ENCODE assay signal across 12 cellular contexts in genomic region chr1:219120625-219121544, GRCh38. TPM values are rescaled to one million over a fixed set of nuclear protein-coding genes. Genes with fewer than 3 reads are reported as not detected.
DNase-seq lines count a peak whose midpoint lies in the region; FAIRE-seq and TF ChIP-seq lines count a peak whose summit lies in the region.
"Had no signal": no experiment of that assay in that cellular context is flagged by ENCODE, and none has a peak within 500 bp of the region (broad histone marks: within the 10 kb centered on the region; RNA-seq: fewer than 3 reads in every experiment).

No MANE protein-coding gene starts in this region.

- no peak overlapping the region for H4K91ac ChIP-seq in neuronal stem cell (ENCODE audit: low read depth, low read length, poor library complexity)

- intact Hi-C loops in stomach (cut with DNase I; ENCODE audit: low total_unique reads): no loop called here

- H3K27me3 ChIP-seq in neuronal stem cell (ENCODE audit: control insufficient read depth in 3 of 3, insufficient read depth in 3 of 3, low read depth in 1 of 3, low read length in 3 of 3): no peaks in the 10 kb centered on the region
- H3K27me3 ChIP-seq in stomach: no peaks in the 10 kb centered on the region

- WGBS in neuronal stem cell (ENCODE audit: extremely low coverage in 2 of 2, insufficient read length in 2 of 2, insufficient replicate concordance in 1 of 2), 2 donors: no CpG with 5 or more reads among the region's 6 CpGs
- WGBS in stomach, 5 donors: 60 to 72% (median 71%) methylated on average over 6 of the region's 6 CpGs

- peak overlapping the region; percentile 9 for H2AFZ ChIP-seq in neuronal stem cell (ENCODE audit: low read length)

- no peak overlapping the region for H2AK5ac ChIP-seq in neuronal stem cell (ENCODE audit: low read depth, low read length)

- no peak overlapping the region for H3K4me2 ChIP-seq in neuronal stem cell (ENCODE audit: insufficient read depth, low read length, poor library complexity, severe bottlenecking)

- no peak for FAIRE-seq in RCC 7860 (lab: Jason Lieb, UNC)
- FAIRE-seq: TTC549 had no signal

- H4K8ac ChIP-seq in neuronal stem cell (ENCODE audit: low read depth, low read length): no peak overlapping the region

- no peaks in the 10 kb centered on the region for H3K9me3 ChIP-seq in neuronal stem cell (replicated peaks in 1 of 2; ENCODE audit: control insufficient read depth in 2 of 2, insufficient read depth in 1 of 2, low read depth in 1 of 2, low read length in 2 of 2)
- no peaks in the 10 kb centered on the region for H3K9me3 ChIP-seq in stomach

- no peak overlapping the region for H2BK15ac ChIP-seq in neuronal stem cell (ENCODE audit: low read length)

- H3K27ac ChIP-seq in neuronal stem cell (replicated peaks; ENCODE audit: low read length) (no peak overlapping the region), stomach (no peak overlapping the region)

- no peak for TF ChIP-seq EP300 in stomach (IDR thresholded peaks at IDR 0.05)

- H2BK12ac ChIP-seq in neuronal stem cell (ENCODE audit: low read length): no peak overlapping the region

- no peak overlapping the region for H3K14ac ChIP-seq in neuronal stem cell (ENCODE audit: low read length)

- H3K4me3 ChIP-seq in neuronal stem cell (ENCODE audit: low read length in 2 of 2) (no peak overlapping the region), stomach (no peak overlapping the region)

- H3K4ac ChIP-seq in neuronal stem cell (ENCODE audit: low read length): no peak overlapping the region

- H2BK5ac ChIP-seq in neuronal stem cell (ENCODE audit: low read length): no peak overlapping the region

- no peak for TF ChIP-seq POLR2A in stomach (IDR thresholded peaks at IDR 0.05)

- H3K36me3 ChIP-seq in neuronal stem cell (replicated peaks in 1 of 2; ENCODE audit: control insufficient read depth in 2 of 2, insufficient read depth in 2 of 2, low read length in 2 of 2) (no peaks in the 10 kb centered on the region), stomach (no peaks in the 10 kb centered on the region)

- H3K4me1 ChIP-seq in neuronal stem cell (ENCODE audit: control insufficient read depth in 2 of 2, insufficient read depth in 1 of 2, low read depth in 1 of 2, low read length in 2 of 2): no peaks in the 10 kb centered on the region
- no peaks in the 10 kb centered on the region for H3K4me1 ChIP-seq in stomach

- no peak overlapping the region for H2BK120ac ChIP-seq in neuronal stem cell (ENCODE audit: low read depth, low read length)

- no peak overlapping the region for H3K23ac ChIP-seq in neuronal stem cell (ENCODE audit: low read depth, low read length, poor library complexity)

- no peak for TF ChIP-seq CTCF in stomach (IDR thresholded peaks at IDR 0.05)

- no peaks in the 10 kb centered on the region for H3K79me1 ChIP-seq in neuronal stem cell (ENCODE audit: low read depth, low read length)

- no peak overlapping the region for H3K18ac ChIP-seq in neuronal stem cell (ENCODE audit: low read length)

- no peak overlapping the region for H3K9ac ChIP-seq in neuronal stem cell (ENCODE audit: low read depth, low read length, poor library complexity)

- DNase-seq in AML-193 (lab: John Stamatoyannopoulos, UW) (peak; percentile 62 to 63), NCI-H82 (lab: John Stamatoyannopoulos, UW) (peak; percentile 80), dedifferentiated amniotic fluid mesenchymal stem cell (ENCODE audit: extremely low spot score) (peak; percentile 90), neuronal stem cell (ENCODE audit: low spot score) (no peak), stomach (no peak), RCC 7860 (ENCODE audit: low spot score) (no peak), DMS153 (lab: John Stamatoyannopoulos, UW) (no peak), germinal center (ENCODE audit: low spot score) (no peak)
- DNase-seq: hypothalamus, NCI-H2107, posterior cingulate gyrus had no signal

RNA-seq across cellular contexts. Expression of gene LYPLAL1, which starts 52.8 kb away (rescaled TPM):
- 13.2 TPM for polyA plus RNA-seq in neuronal stem cell (2013, experiment 1 of 2)
- 14.2 TPM for polyA plus RNA-seq in neuronal stem cell (2013, experiment 2 of 2)
- 10 to 100 TPM in 3 of 5 donors, 1 to 10 TPM in 2; 3.6 to 48.1 (median 11.1) TPM for total RNA-seq in stomach
- 10 to 100 TPM; 12.5 to 31.8 (median 13.0) TPM for polyA plus RNA-seq in stomach

Comparison
In these comparisons a context has a peak if more than half of its experiments do, and no peak if none do; other contexts are left out.
1. DNase-seq: peak in AML-193 (2 of 2), NCI-H82 (single experiment) and dedifferentiated amniotic fluid mesenchymal stem cell (single experiment); none in neuronal stem cell (single experiment), stomach (single experiment), RCC 7860 (single experiment), DMS153 (single experiment) and germinal center (single experiment).